8 cellular contexts compared by ENCODE assay signal in genomic region chr9:125787715-125788114, GRCh38.
"Had no signal": no experiment of that assay in that cellular context is flagged by ENCODE, and none has a peak within 500 bp of the region (broad histone marks: within the 10 kb centered on the region; RNA-seq: fewer than 3 reads in every experiment).

No MANE protein-coding gene starts in this region.

- H3K4me3 ChIP-seq: GM23248, K562 had no signal

- H2AFZ ChIP-seq: GM23248 had no signal

- H3K27ac ChIP-seq: GM23248, HL-60 had no signal

- DNase-seq: GM23248, H9, HCEC 1CT, IMR-90 had no signal

- ATAC-seq: K562 had no signal

- FAIRE-seq: H1, H54, K562 had no signal

- H3K9ac ChIP-seq: GM23248 had no signal

- H3K4me3 Mint-ChIP-seq: H9 had no signal
